Comparison of ENCODE assay signal across 8 cellular contexts in genomic region chr2:24824966-24825882, GRCh38. TPM values are rescaled to one million over a fixed set of nuclear protein-coding genes. Genes with fewer than 3 reads are reported as not detected.
DNase-seq lines count a peak whose midpoint lies in the region; ATAC-seq, FAIRE-seq and TF ChIP-seq lines count a peak whose summit lies in the region.
"Had no signal": no experiment of that assay in that cellular context is flagged by ENCODE, and none has a peak within 500 bp of the region (broad histone marks: within the 10 kb centered on the region; RNA-seq: fewer than 3 reads in every experiment).

No MANE protein-coding gene starts in this region.

- no peaks in the 10 kb centered on the region for H3K4me1 ChIP-seq in DOHH2 (ENCODE audit: control insufficient read depth, low read length)

- H4K20me1 ChIP-seq in DOHH2 (ENCODE audit: control insufficient read depth, insufficient read depth, low read depth, low read length): no peaks in the 10 kb centered on the region

- TF ChIP-seq CTCF in DOHH2 (IDR thresholded peaks at IDR 0.05; ENCODE audit: low read depth, low read length, poor library complexity, severe bottlenecking) (peak; percentile 77), natural killer cell (IDR thresholded peaks at IDR 0.05) (peak; percentile 23)

- H3K27me3 Mint-ChIP-seq in activated naive CD8-positive, alpha-beta T cell treated with anti-CD3 and anti-CD28 coated beads for 36 hours: no peaks in the 10 kb centered on the region
- H3K27me3 Mint-ChIP-seq in natural killer cell (ENCODE audit: low read depth in 2 of 2): no peaks in the 10 kb centered on the region

- H3K4me3 ChIP-seq in DOHH2 (ENCODE audit: low read length): no peak overlapping the region

- H3K9me2 ChIP-seq in DOHH2 (replicated peaks; ENCODE audit: control insufficient read depth, low read length): no peaks in the 10 kb centered on the region

- no peaks in the 10 kb centered on the region for H3K9me3 Mint-ChIP-seq in activated naive CD8-positive, alpha-beta T cell treated with anti-CD3 and anti-CD28 coated beads for 36 hours
- H3K9me3 Mint-ChIP-seq in natural killer cell: no peaks in the 10 kb centered on the region

- H3K9me3 ChIP-seq in DOHH2 (ENCODE audit: control insufficient read depth, insufficient read depth, low read length): no peaks in the 10 kb centered on the region

- H3K4me3 Mint-ChIP-seq in activated naive CD8-positive, alpha-beta T cell treated with anti-CD3 and anti-CD28 coated beads for 36 hours: no peak overlapping the region
- H3K4me3 Mint-ChIP-seq in natural killer cell: no peak overlapping the region

- ATAC-seq in natural killer cell: no peak
- ATAC-seq in GM19324 (IDR thresholded peaks at IDR 0.05; ENCODE audit: low FRiP score, unreplicated experiment): no peak
- ATAC-seq in GM18909 (IDR thresholded peaks at IDR 0.05; ENCODE audit: poor library complexity, unreplicated experiment): no peak

- H3K27ac ChIP-seq in DOHH2 (ENCODE audit: low read depth, low read length): no peak overlapping the region

- H3K36me3 ChIP-seq in DOHH2 (ENCODE audit: control insufficient read depth, low read length): peaks cover 72% of the 10 kb centered on the region

- FAIRE-seq in RCC 7860 (lab: Jason Lieb, UNC): no peak
- FAIRE-seq: islet of Langerhans had no signal

- H3K79me2 ChIP-seq in DOHH2 (ENCODE audit: control insufficient read depth, low read length): no peaks in the 10 kb centered on the region

- H3K4me1 Mint-ChIP-seq in activated naive CD8-positive, alpha-beta T cell treated with anti-CD3 and anti-CD28 coated beads for 36 hours: peaks cover 18% of the 10 kb centered on the region
- peaks cover 24% of the 10 kb centered on the region in 2 donors for H3K4me1 Mint-ChIP-seq in natural killer cell

- H3K36me3 Mint-ChIP-seq in activated naive CD8-positive, alpha-beta T cell treated with anti-CD3 and anti-CD28 coated beads for 36 hours: peaks cover 41% of the 10 kb centered on the region
- no peaks in the 10 kb centered on the region for H3K36me3 Mint-ChIP-seq in natural killer cell

- no peak overlapping the region for H3K4me2 ChIP-seq in DOHH2 (ENCODE audit: low read length)

- peak; percentile 41 for DNase-seq in HuH-7 (ENCODE audit: low spot score)
- peak; percentile 30 for DNase-seq in activated naive CD8-positive, alpha-beta T cell treated with anti-CD3 and anti-CD28 coated beads for 36 hours
- DNase-seq in natural killer cell: peak; percentile 17
- no peak for DNase-seq in RCC 7860 (ENCODE audit: low spot score)

- H3K27me3 ChIP-seq in DOHH2 (ENCODE audit: control insufficient read depth, low read length): no peaks in the 10 kb centered on the region

- peaks cover 2% of the 10 kb centered on the region; the same call in 1 of the 2 replicates for H3F3A ChIP-seq in DOHH2 (ENCODE audit: control insufficient read depth, insufficient read depth)

- intact Hi-C loops in natural killer cell (cut with micrococcal nuclease): loop anchor here (5.0 kb wide), 1 partner anchor 283 kb away; no protein-coding TSS in a partner anchor

- H3K27ac Mint-ChIP-seq in activated naive CD8-positive, alpha-beta T cell treated with anti-CD3 and anti-CD28 coated beads for 36 hours: peak overlapping the region; percentile 68
- H3K27ac Mint-ChIP-seq in natural killer cell: peak overlapping the region; percentile 64 to 86

RNA-seq across cellular contexts. Expression of gene CENPO, which starts 32.0 kb away (rescaled TPM):
- 10 to 100 TPM; 48.0 to 52.2 TPM for total RNA-seq in activated naive CD8-positive, alpha-beta T cell treated with anti-CD3 and anti-CD28 coated beads for 36 hours
- total RNA-seq in natural killer cell: 10 to 100 TPM in 2 of 3 donors, 1 to 10 TPM in 1; 8.1 to 15.1 (median 11.2) TPM

RNA-seq across cellular contexts. Expression of gene PTRHD1, which starts 32.0 kb away (rescaled TPM):
- 10 to 100 TPM; 23.8 to 27.5 TPM for total RNA-seq in activated naive CD8-positive, alpha-beta T cell treated with anti-CD3 and anti-CD28 coated beads for 36 hours
- total RNA-seq in natural killer cell: 10 to 100 TPM; 12.7 to 22.9 (median 15.9) TPM
